Comparison of ENCODE assay signal across 15 cellular contexts in the genomic region with DNA sequence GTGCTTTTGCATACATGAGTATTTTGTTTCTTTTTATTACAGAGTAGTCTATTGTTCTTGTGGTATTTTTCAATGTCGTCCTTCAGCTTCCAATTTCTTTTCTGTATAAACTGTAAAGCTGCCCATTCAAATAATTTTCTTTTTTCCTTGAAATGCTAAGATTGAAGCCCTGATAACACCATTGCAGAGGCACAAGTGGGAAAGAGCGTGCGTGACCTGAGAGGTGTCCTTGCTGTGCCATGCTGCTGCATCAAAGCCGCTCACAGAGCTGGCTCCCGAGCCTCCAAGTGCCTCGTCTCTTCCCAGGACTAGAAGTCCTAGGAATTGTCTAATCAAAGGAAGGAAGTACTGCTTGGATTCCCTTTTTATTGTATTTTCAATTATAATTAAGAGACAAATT.
DNase-seq lines count a peak whose midpoint lies in the region; ATAC-seq and TF ChIP-seq lines count a peak whose summit lies in the region.
"Had no signal": no experiment of that assay in that cellular context is flagged by ENCODE, and none has a peak within 500 bp of the region (broad histone marks: within the 10 kb centered on the region; RNA-seq: fewer than 3 reads in every experiment).

No MANE protein-coding gene starts in this region.

- in situ Hi-C loops in HAP-1 (cut with MboI; ENCODE audit: low sequenced_read_pairs), result no loop called here
- in situ Hi-C loops in IMR-90 (cut with MboI; ENCODE audit: low sequenced_read_pairs), result no loop called here

- no peak overlapping the region for H2BK120ac ChIP-seq in IMR-90 (ENCODE audit: low read depth, low read length)
- peak overlapping the region; percentile 91 for H2BK120ac ChIP-seq in trophoblast cell (ENCODE audit: insufficient read depth, low read length, poor library complexity)

- WGBS in IMR-90 (ENCODE audit: extremely low coverage in 2 of 2, insufficient read length in 1 of 2), 2 experiments, result 100% methylated on average over 2 of the region's 6 CpGs; no CpG with 5 or more reads in 1 of the 2 experiments
- 91% methylated on average over 6 of the region's 6 CpGs for WGBS in esophagus muscularis mucosa
- no CpG with 5 or more reads among the region's 6 CpGs for WGBS in trophoblast cell (ENCODE audit: extremely low coverage, insufficient coverage, insufficient read length)

- H2BK12ac ChIP-seq in trophoblast cell (ENCODE audit: low read length), result peak overlapping the region; percentile 97

- H2AFZ ChIP-seq in IMR-90 (replicated peaks; ENCODE audit: low read length, poor library complexity) (no peak overlapping the region), trophoblast cell (ENCODE audit: insufficient read depth, low read length, poor library complexity) (no peak overlapping the region)

- H3K4me1 ChIP-seq in HAP-1, result peaks cover 36% of the 10 kb centered on the region
- peaks cover 3% of the 10 kb centered on the region for H3K4me1 ChIP-seq in IMR-90 (ENCODE audit: control insufficient read depth, insufficient read depth, low read length)
- H3K4me1 ChIP-seq in esophagus muscularis mucosa, result no peaks in the 10 kb centered on the region
- peaks cover 8 to 29% of the 10 kb centered on the region in 2 experiments for H3K4me1 ChIP-seq in trophoblast cell (ENCODE audit: control insufficient read depth in 1 of 2, insufficient read depth in 2 of 2, low read length in 2 of 2)

- no peak for TF ChIP-seq POLR2A in IMR-90 (IDR thresholded peaks at IDR 0.05; ENCODE audit: low read depth, low read length)
- no peak for TF ChIP-seq POLR2A in esophagus muscularis mucosa (IDR thresholded peaks at IDR 0.05; ENCODE audit: low read depth)

- no peaks in the 10 kb centered on the region for H3K36me3 ChIP-seq in HAP-1 (replicated peaks)
- no peaks in the 10 kb centered on the region for H3K36me3 ChIP-seq in IMR-90 (ENCODE audit: control insufficient read depth, insufficient read depth, low read length)
- no peaks in the 10 kb centered on the region for H3K36me3 ChIP-seq in esophagus muscularis mucosa
- no peaks in the 10 kb centered on the region for H3K36me3 ChIP-seq in trophoblast cell (ENCODE audit: control insufficient read depth in 1 of 2, insufficient read depth in 2 of 2, low read length in 2 of 2)

- no peak overlapping the region for H3K4me3 ChIP-seq in HAP-1
- H3K4me3 ChIP-seq in IMR-90 (ENCODE audit: insufficient read depth, low read depth, low read length), result no peak overlapping the region
- no peak overlapping the region for H3K4me3 ChIP-seq in esophagus muscularis mucosa
- H3K4me3 ChIP-seq in trophoblast cell (ENCODE audit: low read depth, low read length), result no peak overlapping the region

- H3K79me1 ChIP-seq in IMR-90 (ENCODE audit: low read depth in 1 of 2, low read length in 2 of 2), result no peaks in the 10 kb centered on the region
- peaks cover 21% of the 10 kb centered on the region for H3K79me1 ChIP-seq in trophoblast cell (ENCODE audit: low read length)

- H3K9me1 ChIP-seq in IMR-90 (ENCODE audit: insufficient read depth, low read length), result peaks cover 10% of the 10 kb centered on the region

- H2BK15ac ChIP-seq in IMR-90 (ENCODE audit: low read depth, low read length), result no peak overlapping the region

- peak overlapping the region; percentile 57; the same call in 1 of the 2 replicates for H2BK20ac ChIP-seq in IMR-90 (ENCODE audit: low read depth, low read length)

- H4K8ac ChIP-seq in IMR-90 (ENCODE audit: low read depth in 2 of 2, low read length in 2 of 2) (no peak overlapping the region), trophoblast cell (ENCODE audit: low read depth, low read length) (peak overlapping the region; percentile 52)

- no peak for TF ChIP-seq RAD21 in IMR-90 (IDR thresholded peaks at IDR 0.05; ENCODE audit: low read length)

- H3K4me2 ChIP-seq in IMR-90 (ENCODE audit: low read depth, low read length), result no peak overlapping the region
- no peak overlapping the region for H3K4me2 ChIP-seq in trophoblast cell (ENCODE audit: low read length)

- H4K20me1 ChIP-seq in IMR-90 (ENCODE audit: insufficient read depth, low read length), result no peaks in the 10 kb centered on the region

- BruUV-seq in IMR-90 (replicated peaks; lab: Mats Ljungman, UMichigan), result no TSS peak

- no peak for TF ChIP-seq EP300 in esophagus muscularis mucosa (IDR thresholded peaks at IDR 0.05)

- H2AK5ac ChIP-seq in IMR-90 (ENCODE audit: low read depth, low read length) (peak overlapping the region; percentile 17; the same call in 1 of the 2 replicates), trophoblast cell (ENCODE audit: low read length) (peak overlapping the region; percentile 94)

- H3K14ac ChIP-seq in IMR-90 (replicated peaks; ENCODE audit: low read depth, low read length) (no peak overlapping the region), trophoblast cell (ENCODE audit: low read length) (peak overlapping the region; percentile 90)

- intact Hi-C loops in IMR-90 (cut with micrococcal nuclease) (no loop called here), esophagus muscularis mucosa (cut with DNase I) (no loop called here)

- DNase-seq in HAP-1 (ENCODE audit: low spot score in 2 of 2) (peak; percentile 63 to 67), IMR-90 (no peak), esophagus muscularis mucosa (ENCODE audit: extremely low spot score) (peak; percentile 29), trophoblast cell (no peak), DMS53 (lab: John Stamatoyannopoulos, UW) (no peak)
- no peak for DNase-seq in activated CD4-positive, alpha-beta T cell treated with anti-CD3 and anti-CD28 coated beads, Interleukin-2, amount 50 U/mL, for 1 hour
- DNase-seq: C1 segment of cervical spinal cord; Calu3; CD4-positive, alpha-beta T cell; DMS 273 treated with DMSO at 0.1 percent for 48 hours; DND-41; GDM1; GOT3 had no signal

- no peak overlapping the region for H2AK9ac ChIP-seq in IMR-90 (replicated peaks; ENCODE audit: low read depth, low read length, poor library complexity)

- H3K9ac ChIP-seq in IMR-90 (ENCODE audit: low read depth, low read length) (no peak overlapping the region), trophoblast cell (ENCODE audit: low read length) (no peak overlapping the region)

- no peak for ATAC-seq in IMR-90 (ENCODE audit: low read depth)
- no peak for ATAC-seq in HG03135 (IDR thresholded peaks at IDR 0.05; ENCODE audit: unreplicated experiment)

- no peak overlapping the region for H3K23ac ChIP-seq in IMR-90 (ENCODE audit: low read depth, low read length)
- no peak overlapping the region for H3K23ac ChIP-seq in trophoblast cell (ENCODE audit: low read length)

- no peaks in the 10 kb centered on the region for H3K9me3 ChIP-seq in HAP-1
- peaks cover 5% of the 10 kb centered on the region; the same call in 1 of the 2 replicates for H3K9me3 ChIP-seq in IMR-90 (ENCODE audit: control insufficient read depth, insufficient read depth, low read length)
- H3K9me3 ChIP-seq in esophagus muscularis mucosa, result peaks cover 0 to 12% (median 11%) of the 10 kb centered on the region in 4 donors
- no peaks in the 10 kb centered on the region for H3K9me3 ChIP-seq in trophoblast cell (ENCODE audit: insufficient read depth, low read depth, low read length)

- H3K27ac ChIP-seq in IMR-90 (ENCODE audit: insufficient read depth, low read length), result no peak overlapping the region
- H3K27ac ChIP-seq in esophagus muscularis mucosa (replicated peaks in 1 of 4), result no peak overlapping the region
- H3K27ac ChIP-seq in trophoblast cell (ENCODE audit: low read depth, low read length), result peak overlapping the region; percentile 50
- H3K27ac ChIP-seq: HL-60 had no signal

- TF ChIP-seq CTCF in IMR-90 (conservative IDR thresholded peaks at IDR 0.05; ENCODE audit: low read depth, low read length) (no peak), esophagus muscularis mucosa (IDR thresholded peaks at IDR 0.05) (no peak)

- CTCF ChIA-PET in IMR-90 (lab: Yijun Ruan, JAX), result interaction anchor here (1.4 kb wide), 1 partner anchor 8 kb away, joined by 4 read pairs; no protein-coding TSS in a partner anchor

- POLR2A ChIA-PET in IMR-90 (lab: Charles Lee; ENCODE audit: unreplicated experiment), result interaction anchor here (0.6 kb wide), 1 partner anchor 109 kb away, joined by 3 read pairs; no protein-coding TSS in a partner anchor

- H3K79me2 ChIP-seq in trophoblast cell (ENCODE audit: control insufficient read depth, insufficient read depth, low read length, poor library complexity), result peaks cover 2% of the 10 kb centered on the region

- H3K27me3 ChIP-seq in HAP-1 (ENCODE audit: low read depth) (peaks cover 24% of the 10 kb centered on the region), IMR-90 (ENCODE audit: control insufficient read depth, insufficient read depth, low read length) (peaks cover 2% of the 10 kb centered on the region; the same call in 1 of the 2 replicates), esophagus muscularis mucosa (no peaks in the 10 kb centered on the region), trophoblast cell (ENCODE audit: insufficient read depth, low read length) (no peaks in the 10 kb centered on the region)

- dilution Hi-C loops in IMR-90 (cut with HindIII; ENCODE audit: low sequenced_read_pairs, unreplicated experiment), result no loop called here

- peak overlapping the region; percentile 15; the same call in 1 of the 2 replicates for H3K4ac ChIP-seq in IMR-90 (ENCODE audit: low read depth, low read length)
- H3K4ac ChIP-seq in trophoblast cell (ENCODE audit: low read depth, low read length), result no peak overlapping the region

- H2BK5ac ChIP-seq in IMR-90 (ENCODE audit: low read depth, low read length, poor library complexity, severe bottlenecking) (no peak overlapping the region), trophoblast cell (ENCODE audit: low read depth, low read length, poor library complexity) (peak overlapping the region; percentile 82)

- no peak overlapping the region for H3K56ac ChIP-seq in IMR-90 (ENCODE audit: extremely low read depth, insufficient read depth, low read length)

- H4K12ac ChIP-seq in trophoblast cell (ENCODE audit: low read depth, low read length), result no peak overlapping the region

- no peak overlapping the region for H4K91ac ChIP-seq in IMR-90 (ENCODE audit: insufficient read depth, low read depth, low read length)
- H4K91ac ChIP-seq in trophoblast cell (ENCODE audit: low read depth, low read length), result peak overlapping the region; percentile 98

- H4K5ac ChIP-seq in IMR-90 (ENCODE audit: low read depth, low read length), result no peak overlapping the region

- H3K18ac ChIP-seq in IMR-90 (ENCODE audit: low read depth, low read length), result peak overlapping the region; percentile 21; the same call in 1 of the 2 replicates
- peak overlapping the region; percentile 62 for H3K18ac ChIP-seq in trophoblast cell (ENCODE audit: low read length)

TF ChIP-seq in IMR-90, 13 proteins besides CTCF, POLR2A, EP300 and RAD21:
- TF ChIP-seq, protein P1, sequence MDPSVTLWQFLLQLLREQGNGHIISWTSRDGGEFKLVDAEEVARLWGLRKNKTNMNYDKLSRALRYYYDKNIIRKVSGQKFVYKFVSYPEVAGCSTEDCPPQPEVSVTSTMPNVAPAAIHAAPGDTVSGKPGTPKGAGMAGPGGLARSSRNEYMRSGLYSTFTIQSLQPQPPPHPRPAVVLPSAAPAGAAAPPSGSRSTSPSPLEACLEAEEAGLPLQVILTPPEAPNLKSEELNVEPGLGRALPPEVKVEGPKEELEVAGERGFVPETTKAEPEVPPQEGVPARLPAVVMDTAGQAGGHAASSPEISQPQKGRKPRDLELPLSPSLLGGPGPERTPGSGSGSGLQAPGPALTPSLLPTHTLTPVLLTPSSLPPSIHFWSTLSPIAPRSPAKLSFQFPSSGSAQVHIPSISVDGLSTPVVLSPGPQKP (IDR thresholded peaks at IDR 0.05; ENCODE audit: borderline replicate concordance, low read depth, low read length), result no peak

Comparison
In these comparisons a context has a peak if more than half of its experiments do, and no peak if none do; other contexts are left out.
1. DNase-seq: peak in HAP-1 (2 of 2) and esophagus muscularis mucosa (single experiment); none in IMR-90 (single experiment), trophoblast cell (0 of 2), DMS53 (single experiment) and activated CD4-positive, alpha-beta T cell treated with anti-CD3 and anti-CD28 coated beads, Interleukin-2, amount 50 U/mL, for 1 hour (single experiment).